Comparison of ENCODE assay signal across 10 cellular contexts in genomic region chr11:69914286-69915150, GRCh38.
A peak's percentile ranks its signal among the peaks of the same experiment; 100 is the strongest.
DNase-seq lines count a peak whose midpoint lies in the region; ATAC-seq and TF ChIP-seq lines count a peak whose summit lies in the region.
"Had no signal": no experiment of that assay in that cellular context is flagged by ENCODE, and none has a peak within 500 bp of the region (broad histone marks: within the 10 kb centered on the region; RNA-seq: fewer than 3 reads in every experiment).

No MANE protein-coding gene starts in this region.

- H3K9me3 ChIP-seq in right lobe of liver, result no peaks in the 10 kb centered on the region
- no peaks in the 10 kb centered on the region for H3K9me3 ChIP-seq in tibial artery

- H3K36me3 ChIP-seq in right lobe of liver (no peaks in the 10 kb centered on the region), tibial artery (no peaks in the 10 kb centered on the region)

- H3K9me3 Mint-ChIP-seq in MCF 10A (ENCODE audit: unreplicated experiment) (no peaks in the 10 kb centered on the region), progenitor cell of endocrine pancreas (ENCODE audit: low read depth) (no peaks in the 10 kb centered on the region)

- WGBS in right lobe of liver (ENCODE audit: insufficient coverage, low coverage, low lambda C conversion rate, missing lambda C conversion rate), result 90% methylated on average over 5 of the region's 18 CpGs

- no peak for TF ChIP-seq POLR2A in right lobe of liver (IDR thresholded peaks at IDR 0.05)

- DNase-seq in activated effector memory CD4-positive, alpha-beta T cell treated with anti-CD3 and anti-CD28 coated beads, Interleukin-2, amount 50 U/mL, for 16 hours, result peak; percentile 52
- no peak for DNase-seq in activated effector memory CD4-positive, alpha-beta T cell treated with Interleukin-2 at 50 U/mL for 16 hours
- DNase-seq in MCF 10A (ENCODE audit: unreplicated experiment) (peak; percentile 62), right lobe of liver (peak; percentile 16 to 42 (median 42)), tibial artery (peak; percentile 19 to 64), OCI-M1 (lab: John Stamatoyannopoulos, UW) (no peak), progenitor cell of endocrine pancreas (ENCODE audit: low spot score, unreplicated experiment) (no peak)

- H3K4me1 Mint-ChIP-seq in MCF 10A (ENCODE audit: insufficient read depth, unreplicated experiment) (peaks cover 14% of the 10 kb centered on the region), progenitor cell of endocrine pancreas (ENCODE audit: low read depth) (no peaks in the 10 kb centered on the region)
- H3K4me1 Mint-ChIP-seq: stimulated activated memory B cell treated with anti-CD40 and anti-IgM and Interleukin-4, amounts not matched to agents 10 μg/mL and 1 μg/mL and 100 μg/mL, for 72 hours had no signal

- TF ChIP-seq CTCF in MCF 10A (IDR thresholded peaks at IDR 0.05; ENCODE audit: unreplicated experiment), result no peak
- TF ChIP-seq CTCF in right lobe of liver (IDR thresholded peaks at IDR 0.05), result no peak
- no peak for TF ChIP-seq CTCF in tibial artery (IDR thresholded peaks at IDR 0.05)
- no peak for TF ChIP-seq CTCF in progenitor cell of endocrine pancreas (IDR thresholded peaks at IDR 0.05; ENCODE audit: unreplicated experiment)

- no peaks in the 10 kb centered on the region for H3K27me3 ChIP-seq in right lobe of liver
- H3K27me3 ChIP-seq in tibial artery, result no peaks in the 10 kb centered on the region

- H3K36me3 Mint-ChIP-seq in MCF 10A (ENCODE audit: insufficient read depth, unreplicated experiment) (peaks cover 7% of the 10 kb centered on the region), progenitor cell of endocrine pancreas (ENCODE audit: insufficient read depth) (no peaks in the 10 kb centered on the region)

- BruUV-seq in MCF 10A (replicated peaks; lab: Mats Ljungman, UMichigan), result no TSS peak

- intact Hi-C loops in MCF 10A (cut with micrococcal nuclease) (loop anchor here (1.0 to 10.0 kb wide), 2 partner anchors 230 to 277 kb away; no protein-coding TSS in a partner anchor), right lobe of liver (cut with DNase I) (no loop called here), tibial artery (cut with DNase I; ENCODE audit: low total_unique reads) (loop anchor here (5.0 kb wide), 1 partner anchor 163 kb away; the partner anchor contains the start of gene ANO1)

- no peak overlapping the region for H3K27ac Mint-ChIP-seq in MCF 10A (ENCODE audit: low read depth, unreplicated experiment)
- no peak overlapping the region for H3K27ac Mint-ChIP-seq in progenitor cell of endocrine pancreas
- H3K27ac Mint-ChIP-seq: stimulated activated memory B cell treated with anti-CD40 and anti-IgM and Interleukin-4, amounts not matched to agents 10 μg/mL and 1 μg/mL and 100 μg/mL, for 72 hours had no signal

- H3K4me1 ChIP-seq in right lobe of liver (peaks cover 0 to 25% (median 11%) of the 10 kb centered on the region in 4 donors), tibial artery (peaks cover 7 to 88% (median 60%) of the 10 kb centered on the region in 4 donors)

- no peak for ATAC-seq in right lobe of liver
- ATAC-seq in GM18907 (IDR thresholded peaks at IDR 0.05; ENCODE audit: unreplicated experiment), result no peak
- ATAC-seq: stimulated activated memory B cell treated with anti-CD40 and anti-IgM and Interleukin-4, amounts not matched to agents 10 μg/mL and 1 μg/mL and 100 μg/mL, for 72 hours had no signal

- H3K27ac ChIP-seq in right lobe of liver (peak overlapping the region in 2 of 3 donors; percentile 44 to 68), tibial artery (peak overlapping the region; percentile 91 to 92)

- POLR2A ChIA-PET in MCF 10A (lab: Yijun Ruan, JAX), result interaction anchor here (0.6 to 0.8 kb wide), 2 partner anchors 87 to 282 kb away, joined by 3 read pairs; no protein-coding TSS in a partner anchor

- peak overlapping the region; percentile 44 for H3K4me3 Mint-ChIP-seq in MCF 10A (ENCODE audit: unreplicated experiment)
- no peak overlapping the region for H3K4me3 Mint-ChIP-seq in progenitor cell of endocrine pancreas (ENCODE audit: low read depth)
- H3K4me3 Mint-ChIP-seq: stimulated activated memory B cell treated with anti-CD40 and anti-IgM and Interleukin-4, amounts not matched to agents 10 μg/mL and 1 μg/mL and 100 μg/mL, for 72 hours had no signal

- H3K27me3 Mint-ChIP-seq in MCF 10A (ENCODE audit: insufficient read depth, unreplicated experiment), result peaks cover 18% of the 10 kb centered on the region
- H3K27me3 Mint-ChIP-seq in progenitor cell of endocrine pancreas, result peaks cover 34% of the 10 kb centered on the region

- CTCF ChIA-PET in MCF 10A (lab: Yijun Ruan, JAX), result interaction anchor here (0.6 to 2.0 kb wide), 16 partner anchors 14 to 291 kb away, joined by 3 to 11 read pairs (median 3); no protein-coding TSS in a partner anchor

- H3K4me3 ChIP-seq in right lobe of liver (no peak overlapping the region), tibial artery (no peak overlapping the region)
- H3K4me3 ChIP-seq: dorsolateral prefrontal cortex had no signal

Comparison
In these comparisons a context has a peak if more than half of its experiments do, and no peak if none do; other contexts are left out.
1. DNase-seq: peak in activated effector memory CD4-positive, alpha-beta T cell treated with anti-CD3 and anti-CD28 coated beads, Interleukin-2, amount 50 U/mL, for 16 hours (single experiment), MCF 10A (single experiment), right lobe of liver (3 of 3) and tibial artery (2 of 2); none in activated effector memory CD4-positive, alpha-beta T cell treated with Interleukin-2 at 50 U/mL for 16 hours (single experiment), OCI-M1 (single experiment) and progenitor cell of endocrine pancreas (single experiment).
2. intact Hi-C loops: an anchor here in MCF 10A (1.0 to 10.0 kb wide) and tibial artery (5.0 kb wide); none called in right lobe of liver.